8 cellular contexts compared by ENCODE assay signal in genomic region chr1:11805454-11806306, GRCh38. TPM values are rescaled to one million over a fixed set of nuclear protein-coding genes. Genes with fewer than 3 reads are reported as not detected.
A peak's percentile ranks its signal among the peaks of the same experiment; 100 is the strongest.
DNase-seq lines count a peak whose midpoint lies in the region; ATAC-seq and TF ChIP-seq lines count a peak whose summit lies in the region.

Gene CLCN6, plus strand, starts transcription at chr1:11806191. Its CDS starts 72 bp downstream, at chr1:11806263.
Gene MTHFR, minus strand, starts transcription at chr1:11805964. Its CDS starts 2,848 bp downstream, at chr1:11803116.

- H3K4me3 ChIP-seq in right cardiac atrium (ENCODE audit: low read length) = peak within 1 kb of the TSS; percentile 80
- H3K4me3 ChIP-seq in vagina = peak within 1 kb of the TSS; percentile 94 to 95

- H3K27ac ChIP-seq in right cardiac atrium (ENCODE audit: low read length) (peak within 1 kb of the TSS; percentile 94), vagina (peak within 1 kb of the TSS; percentile 100)

- WGBS in right cardiac atrium = under 1% methylated on average over 68 of the region's 68 CpGs

- TF ChIP-seq CTCF in vagina (IDR thresholded peaks at IDR 0.05) = no peak

- TF ChIP-seq POLR2A in vagina (IDR thresholded peaks at IDR 0.05) = peak; percentile 85 to 99

- DNase-seq in NCI-H187 (lab: John Stamatoyannopoulos, UW) (peak; percentile 97 to 98), T-helper 2 cell (peak; percentile 97 to 99 (median 98)), anterior cingulate cortex (lab: John Stamatoyannopoulos, UW) (peak; percentile 88 to 99 (median 98)), right cardiac atrium (peak; percentile 100), putamen (ENCODE audit: low spot score) (peak; percentile 98), vagina (ENCODE audit: extremely low spot score in 2 of 2) (peak; percentile 100)

- H3K4me1 ChIP-seq in right cardiac atrium (ENCODE audit: control insufficient read depth, insufficient read depth, low read length) = peaks cover 7% of the 10 kb centered on the region
- peaks cover 74% of the 10 kb centered on the region for H3K4me1 ChIP-seq in vagina

- ATAC-seq in GM18498 (IDR thresholded peaks at IDR 0.05; ENCODE audit: unreplicated experiment) (peak; percentile 82), HG02938 (IDR thresholded peaks at IDR 0.05; ENCODE audit: unreplicated experiment) (peak; percentile 83), right cardiac atrium (peak; percentile 90 to 92)

- peaks cover 0 to 18% of the 10 kb centered on the region in 2 donors for H3K36me3 ChIP-seq in vagina

- H3K27me3 ChIP-seq in right cardiac atrium (ENCODE audit: control insufficient read depth, insufficient read depth) (no peaks in the 10 kb centered on the region), vagina (no peaks in the 10 kb centered on the region)

- intact Hi-C loops in right cardiac atrium (cut with DNase I) (loop anchor here in 1 of 4 donors (2.0 kb wide), 1 partner anchor 71 kb away; no protein-coding TSS in a partner anchor), vagina (cut with DNase I) (no loop called here)

- H3K9me3 ChIP-seq in right cardiac atrium (ENCODE audit: control insufficient read depth, low read length) = no peaks in the 10 kb centered on the region
- no peaks in the 10 kb centered on the region for H3K9me3 ChIP-seq in vagina

RNA-seq across cellular contexts. Expression of gene CLCN6, which starts in this region (rescaled TPM):
- 10 to 100 TPM; 30.4 to 54.9 (median 36.8) TPM for total RNA-seq in right cardiac atrium
- polyA plus RNA-seq in right cardiac atrium = 16.2 TPM
- total RNA-seq in vagina = 19.2 TPM

RNA-seq across cellular contexts. Expression of gene MTHFR, which starts in this region (rescaled TPM):
- total RNA-seq in right cardiac atrium = 10 to 100 TPM; 46.6 to 75.2 (median 58.9) TPM
- polyA plus RNA-seq in right cardiac atrium = 36.7 TPM
- total RNA-seq in vagina = 47.9 TPM

Comparison
In these comparisons a context has a peak if more than half of its experiments do, and no peak if none do; other contexts are left out.
1. Peak in every context shown above with its lines: DNase-seq, ATAC-seq, H3K4me3 ChIP-seq and H3K27ac ChIP-seq.